ENCODE assay signal across 8 cellular contexts in the genomic region with DNA sequence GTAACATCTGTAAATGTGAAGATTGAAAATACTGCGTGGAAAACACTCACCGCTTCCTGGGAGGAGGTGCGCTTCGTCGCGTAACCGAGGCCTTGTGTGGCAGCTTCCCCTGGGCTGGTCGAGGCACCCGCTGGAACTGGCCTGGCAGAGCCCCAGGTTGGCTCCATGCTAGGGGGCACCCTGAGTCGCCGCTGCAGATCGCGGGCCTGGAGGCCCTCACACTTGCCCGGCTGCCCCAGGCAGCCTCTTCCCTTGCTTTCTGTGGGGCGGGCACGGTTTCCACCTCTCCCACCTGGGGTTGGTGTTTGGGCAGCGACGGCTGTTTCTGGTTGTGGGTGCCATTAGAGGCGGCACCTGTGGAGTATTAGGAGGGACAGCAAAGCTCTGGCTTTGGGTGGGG. TPM values are rescaled to one million over a fixed set of nuclear protein-coding genes. Genes with fewer than 3 reads are reported as not detected.
DNase-seq lines count a peak whose midpoint lies in the region; ATAC-seq and TF ChIP-seq lines count a peak whose summit lies in the region.

No MANE protein-coding gene starts in this region.

- H3K36me3 Mint-ChIP-seq in activated CD4-positive, alpha-beta T cell treated with anti-CD3 and anti-CD28 coated beads, Interleukin-2, amount 10 ng/mL, durations not matched to agents 7 days and 5 days (ENCODE audit: low read depth), result peaks cover 64% of the 10 kb centered on the region

- H4K8ac ChIP-seq in mesendoderm (ENCODE audit: low read depth, low read length), result no peak overlapping the region

- H2AK5ac ChIP-seq in mesendoderm (ENCODE audit: low read length), result no peak overlapping the region

- TF ChIP-seq CTCF in cardiac fibroblast (IDR thresholded peaks at IDR 0.05; ENCODE audit: low read depth, low read length), result no peak
- TF ChIP-seq CTCF in thoracic aorta (IDR thresholded peaks at IDR 0.05), result no peak

- H3K36me3 ChIP-seq in mesendoderm (ENCODE audit: control insufficient read depth, insufficient read depth, low read length) (peaks cover 1% of the 10 kb centered on the region), thoracic aorta (peaks cover 14% of the 10 kb centered on the region)

- peak overlapping the region; percentile 96 for H3K27ac Mint-ChIP-seq in activated CD4-positive, alpha-beta T cell treated with anti-CD3 and anti-CD28 coated beads, Interleukin-2, amount 10 ng/mL, durations not matched to agents 7 days and 5 days

- H3K4me2 ChIP-seq in mesendoderm (ENCODE audit: low read length), result peak overlapping the region; percentile 62

- no peak for ATAC-seq in thoracic aorta (ENCODE audit: insufficient number of reproducible peaks, low FRiP score, low read depth)
- ATAC-seq in GM19324 (IDR thresholded peaks at IDR 0.05; ENCODE audit: low FRiP score, unreplicated experiment), result no peak

- no peak overlapping the region for H3K18ac ChIP-seq in mesendoderm (ENCODE audit: low read length)

- peaks cover 53% of the 10 kb centered on the region for H3K9me3 Mint-ChIP-seq in activated CD4-positive, alpha-beta T cell treated with anti-CD3 and anti-CD28 coated beads, Interleukin-2, amount 10 ng/mL, durations not matched to agents 7 days and 5 days

- peak overlapping the region; percentile 76 for H3K9ac ChIP-seq in mesendoderm (ENCODE audit: low read length)

- H3K4me1 ChIP-seq in mesendoderm (ENCODE audit: control insufficient read depth, low read depth, low read length) (no peaks in the 10 kb centered on the region), thoracic aorta (ENCODE audit: control insufficient read depth in 1 of 2, low read depth in 2 of 2) (peaks cover 5 to 8% of the 10 kb centered on the region in 2 donors)

- peaks cover 6% of the 10 kb centered on the region for H3K9me3 ChIP-seq in thoracic aorta

- POLR2A ChIA-PET in activated CD4-positive, alpha-beta T cell treated with anti-CD3 and anti-CD28 coated beads, Interleukin-2, amount 10 ng/mL, durations not matched to agents 7 days and 5 days (lab: Charles Lee), result no interaction called here

- no peak overlapping the region for H4K5ac ChIP-seq in mesendoderm (ENCODE audit: low read length)

- H3K27me3 ChIP-seq in mesendoderm (ENCODE audit: insufficient read depth, low read length, poor library complexity) (no peaks in the 10 kb centered on the region), thoracic aorta (replicated peaks; ENCODE audit: insufficient read depth) (no peaks in the 10 kb centered on the region)

- CTCF ChIA-PET in activated CD4-positive, alpha-beta T cell treated with anti-CD3 and anti-CD28 coated beads, Interleukin-2, amount 10 ng/mL, durations not matched to agents 7 days and 5 days (lab: Charles Lee), result interaction anchor here (1.3 kb wide), 2 partner anchors 9 to 31 kb away, joined by 3 read pairs; no protein-coding TSS in a partner anchor

- DNase-seq in activated CD4-positive, alpha-beta T cell treated with anti-CD3 and anti-CD28 coated beads, Interleukin-2, amount 10 ng/mL, durations not matched to agents 7 days and 5 days, result no peak
- DNase-seq in activated CD4-positive, alpha-beta T cell treated with anti-CD3 and anti-CD28 coated beads for 4 hours, result no peak
- peak in 1 of 2 donors; percentile 18 for DNase-seq in cardiac fibroblast (ENCODE audit: low read depth in 2 of 2)
- DNase-seq in mesendoderm, result no peak
- no peak for DNase-seq in thoracic aorta (ENCODE audit: low spot score)
- no peak for DNase-seq in NK-92 (lab: John Stamatoyannopoulos, UW; ENCODE audit: unreplicated experiment)
- DNase-seq in stimulated activated CD8-positive, alpha-beta memory T cell treated with anti-CD3 and anti-CD28 coated beads, Interleukin-4, amount 100 ng/mL, for 48 hours, result no peak

- H3K4me3 ChIP-seq in cardiac fibroblast (replicated peaks in 1 of 2; ENCODE audit: low read depth in 2 of 2, low read length in 2 of 2), result peak overlapping the region; percentile 66 to 73
- H3K4me3 ChIP-seq in mesendoderm (ENCODE audit: low read length), result no peak overlapping the region
- peak overlapping the region; percentile 88 for H3K4me3 ChIP-seq in thoracic aorta

- H3K27ac ChIP-seq in mesendoderm (ENCODE audit: low read depth, low read length) (no peak overlapping the region), thoracic aorta (no peak overlapping the region)

- no peak overlapping the region for H3K23ac ChIP-seq in mesendoderm (ENCODE audit: low read length)

- H3K79me1 ChIP-seq in mesendoderm (ENCODE audit: low read length), result no peaks in the 10 kb centered on the region

- no peak overlapping the region for H2BK5ac ChIP-seq in mesendoderm (ENCODE audit: low read length)

- H2BK15ac ChIP-seq in mesendoderm (replicated peaks; ENCODE audit: low read depth), result no peak overlapping the region

- no peak overlapping the region for H3K4ac ChIP-seq in mesendoderm (ENCODE audit: low read depth, low read length)

- H3K27me3 Mint-ChIP-seq in activated CD4-positive, alpha-beta T cell treated with anti-CD3 and anti-CD28 coated beads, Interleukin-2, amount 10 ng/mL, durations not matched to agents 7 days and 5 days, result peaks cover 2% of the 10 kb centered on the region

- H3K79me2 ChIP-seq in mesendoderm (ENCODE audit: control insufficient read depth, insufficient read depth, low read length), result no peaks in the 10 kb centered on the region

- no peak overlapping the region for H2BK120ac ChIP-seq in mesendoderm (ENCODE audit: low read depth, low read length)

- peak overlapping the region; percentile 93 for H3K4me3 Mint-ChIP-seq in activated CD4-positive, alpha-beta T cell treated with anti-CD3 and anti-CD28 coated beads, Interleukin-2, amount 10 ng/mL, durations not matched to agents 7 days and 5 days

- H3K4me1 Mint-ChIP-seq in activated CD4-positive, alpha-beta T cell treated with anti-CD3 and anti-CD28 coated beads, Interleukin-2, amount 10 ng/mL, durations not matched to agents 7 days and 5 days, result peaks cover 24% of the 10 kb centered on the region

- peak overlapping the region; percentile 84 for H3K56ac ChIP-seq in mesendoderm (ENCODE audit: low read length)

- WGBS in mesendoderm (ENCODE audit: extremely low coverage, insufficient coverage, low lambda C conversion rate), result no CpG with 5 or more reads among the region's 19 CpGs

RNA-seq across cellular contexts. Expression of gene ZNF354C, which starts 0.9 kb away (rescaled TPM):
- 1 to 10 TPM; 6.4 to 7.3 TPM for total RNA-seq in activated CD4-positive, alpha-beta T cell treated with anti-CD3 and anti-CD28 coated beads, Interleukin-2, amount 10 ng/mL, durations not matched to agents 7 days and 5 days
- 2.7 TPM for polyA plus RNA-seq in mesendoderm (2013, experiment 1 of 2)
- 2.8 TPM for polyA plus RNA-seq in mesendoderm (2013, experiment 2 of 2)
- total RNA-seq in thoracic aorta, result 1 to 10 TPM; 3.9 to 8.8 TPM

RNA-seq across cellular contexts. Expression of gene ZNF879, which starts 37.4 kb away (rescaled TPM):
- total RNA-seq in activated CD4-positive, alpha-beta T cell treated with anti-CD3 and anti-CD28 coated beads, Interleukin-2, amount 10 ng/mL, durations not matched to agents 7 days and 5 days, result 1 to 10 TPM; 4.7 to 5.0 TPM
- polyA plus RNA-seq in mesendoderm (2013, experiment 1 of 2), result 1.4 TPM
- 1.5 TPM for polyA plus RNA-seq in mesendoderm (2013, experiment 2 of 2)
- total RNA-seq in thoracic aorta, result 1 to 10 TPM; 2.6 to 6.3 TPM
